Comparison of ENCODE assay signal across 8 cellular contexts in genomic region chr11:77473001-77473800, GRCh38. TPM values are rescaled to one million over a fixed set of nuclear protein-coding genes. Genes with fewer than 3 reads are reported as not detected.
DNase-seq lines count a peak whose midpoint lies in the region; ATAC-seq and TF ChIP-seq lines count a peak whose summit lies in the region.

No MANE protein-coding gene starts in this region.

- CTCF ChIA-PET in RWPE1 (lab: Yijun Ruan, JAX): interaction anchor here (0.6 kb wide), 1 partner anchor 245 kb away, joined by 3 read pairs; no protein-coding TSS in a partner anchor

- ATAC-seq in HG03025 (IDR thresholded peaks at IDR 0.05; ENCODE audit: low FRiP score, unreplicated experiment) (peak; percentile 39), right cardiac atrium (peak; percentile 82 to 85)

- no peaks in the 10 kb centered on the region for H3K27me3 ChIP-seq in adipocyte (replicated peaks; ENCODE audit: control insufficient read depth, insufficient read depth, low read length)
- H3K27me3 ChIP-seq in right cardiac atrium (ENCODE audit: control insufficient read depth, insufficient read depth): no peaks in the 10 kb centered on the region

- H3K9ac ChIP-seq in adipocyte (ENCODE audit: low read length): peak overlapping the region; percentile 19

- H3K4me1 ChIP-seq in adipocyte (ENCODE audit: control insufficient read depth, insufficient read depth, low read length): peaks cover 2% of the 10 kb centered on the region
- H3K4me1 ChIP-seq in right cardiac atrium (ENCODE audit: control insufficient read depth, insufficient read depth, low read length): no peaks in the 10 kb centered on the region

- peak overlapping the region; percentile 65 for H3K27ac ChIP-seq in RWPE1
- no peak overlapping the region for H3K27ac ChIP-seq in right cardiac atrium (ENCODE audit: low read length)

- TF ChIP-seq CTCF in RWPE1 (conservative IDR thresholded peaks at IDR 0.05; ENCODE audit: low read depth): no peak

- POLR2A ChIA-PET in RWPE1 (lab: Yijun Ruan, JAX; ENCODE audit: low non-redundant PET): interaction anchor here (0.6 kb wide), 1 partner anchor 183 kb away, joined by 3 read pairs; no protein-coding TSS in a partner anchor

- peak; percentile 4 for DNase-seq in NCI-H1694 treated with DMSO at 0.1 percent for 48 hours (lab: John Stamatoyannopoulos, UW)
- DNase-seq in NCI-H1694 (lab: John Stamatoyannopoulos, UW): no peak
- DNase-seq in RWPE1 (ENCODE audit: low spot score): peak; percentile 39
- DNase-seq in adipocyte (ENCODE audit: low read depth): peak; percentile 65
- peak; percentile 43 to 80 (median 71) for DNase-seq in right cardiac atrium
- DNase-seq in putamen (ENCODE audit: low spot score): peak; percentile 42
- no peak for DNase-seq in NCI-H446 treated with DMSO at 0.1 percent for 48 hours (lab: John Stamatoyannopoulos, UW)

- H3K36me3 ChIP-seq in adipocyte (ENCODE audit: control insufficient read depth, insufficient read depth, low read length, severe bottlenecking): no peaks in the 10 kb centered on the region

- intact Hi-C loops in right cardiac atrium (cut with DNase I): no loop called here

- H3K4me3 ChIP-seq in adipocyte (ENCODE audit: low read length): peak overlapping the region; percentile 80
- peak overlapping the region; percentile 93 for H3K4me3 ChIP-seq in right cardiac atrium (ENCODE audit: low read length)

- H3K9me3 ChIP-seq in adipocyte (ENCODE audit: control insufficient read depth, low read length) (no peaks in the 10 kb centered on the region), right cardiac atrium (ENCODE audit: control insufficient read depth, low read length) (no peaks in the 10 kb centered on the region)

- 2% methylated on average over 78 of the region's 79 CpGs for WGBS in right cardiac atrium

RNA-seq across cellular contexts. Expression of gene PAK1, which starts 0.7 kb away (rescaled TPM):
- 10 to 100 TPM; 15.6 to 19.5 (median 17.2) TPM for total RNA-seq in right cardiac atrium
- polyA plus RNA-seq in right cardiac atrium: 7.1 TPM

Comparison
In these comparisons a context has a peak if more than half of its experiments do, and no peak if none do; other contexts are left out.
1. DNase-seq: peak in NCI-H1694 treated with DMSO at 0.1 percent for 48 hours (single experiment), RWPE1 (single experiment), adipocyte (single experiment), right cardiac atrium (3 of 3) and putamen (single experiment); none in NCI-H1694 (single experiment) and NCI-H446 treated with DMSO at 0.1 percent for 48 hours (single experiment).